In the genomic region with DNA sequence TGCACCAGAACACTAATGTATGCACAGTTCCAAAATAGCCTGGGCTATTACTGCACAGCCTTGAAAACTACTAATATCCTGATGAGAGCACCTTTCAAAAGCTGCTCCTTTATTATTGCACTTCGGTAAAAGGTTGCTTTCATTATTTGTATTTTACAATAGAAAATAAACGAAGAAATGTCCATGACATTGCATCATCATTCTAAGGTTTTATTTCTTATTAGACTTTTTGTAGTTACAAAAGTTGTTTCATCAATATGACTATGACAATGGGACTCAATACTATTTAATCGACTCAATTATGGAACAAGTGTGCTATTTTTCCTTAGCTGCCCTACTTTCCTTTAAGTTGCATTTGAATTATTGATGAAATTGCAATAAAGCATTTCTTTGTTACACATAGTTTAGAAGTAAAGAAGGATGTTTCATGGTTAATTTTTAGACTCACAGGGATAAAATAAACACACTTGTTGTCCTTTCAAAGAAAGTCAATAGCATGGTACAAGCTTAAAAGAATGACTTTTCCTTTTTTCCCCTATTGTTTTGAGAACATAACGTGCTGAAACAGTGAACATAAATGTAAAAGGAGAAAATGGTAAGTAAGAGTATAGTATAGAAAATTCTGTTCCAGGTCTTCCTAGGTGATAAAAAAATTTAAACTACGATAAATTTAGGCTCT, we compare ENCODE assay signal across 15 cellular contexts.
A peak's percentile ranks its signal among the peaks of the same experiment; 100 is the strongest.
DNase-seq lines count a peak whose midpoint lies in the region; ATAC-seq and TF ChIP-seq lines count a peak whose summit lies in the region.
"Had no signal": no experiment of that assay in that cellular context is flagged by ENCODE, and none has a peak within 500 bp of the region (broad histone marks: within the 10 kb centered on the region; RNA-seq: fewer than 3 reads in every experiment).

No MANE protein-coding gene starts in this region.

- H3K9ac ChIP-seq in fibroblast of lung (ENCODE audit: insufficient read depth, low read length) (no peak overlapping the region), liver (ENCODE audit: low read depth in 1 of 2, low read length in 2 of 2) (peak overlapping the region in 1 of 2 donors; percentile 54), smooth muscle cell (ENCODE audit: low read depth) (no peak overlapping the region)

- no peak for TF ChIP-seq RAD21 in liver (IDR thresholded peaks at IDR 0.05)

- 38% methylated on average over 5 of the region's 5 CpGs for WGBS in liver
- WGBS in smooth muscle cell (ENCODE audit: low lambda C conversion rate) = 83% methylated on average over 5 of the region's 5 CpGs

- peak overlapping the region; percentile 56 for H3K4me2 ChIP-seq in fibroblast of lung (ENCODE audit: extremely low read depth, insufficient read depth, low read length)
- peak overlapping the region; percentile 83 for H3K4me2 ChIP-seq in smooth muscle cell

- H3K27me3 ChIP-seq in fibroblast of lung (ENCODE audit: control insufficient read depth, insufficient read depth, low read length) = no peaks in the 10 kb centered on the region
- no peaks in the 10 kb centered on the region for H3K27me3 ChIP-seq in liver (ENCODE audit: control insufficient read depth in 4 of 4, insufficient read depth in 4 of 4, low read length in 3 of 4)
- H3K27me3 ChIP-seq in smooth muscle cell (ENCODE audit: low read depth) = no peaks in the 10 kb centered on the region
- H3K27me3 ChIP-seq in lower lobe of right lung (ENCODE audit: low read depth) = no peaks in the 10 kb centered on the region
- H3K27me3 ChIP-seq: BE2C had no signal

- TF ChIP-seq CTCF in fibroblast of lung (conservative IDR thresholded peaks at IDR 0.05 in 1 of 2, IDR thresholded peaks at IDR 0.05 in 1 of 2; ENCODE audit: low read depth in 1 of 2, low read length in 2 of 2) (no peak), liver (IDR thresholded peaks at IDR 0.05; ENCODE audit: low read depth, low read length, missing input control) (no peak), smooth muscle cell (IDR thresholded peaks at IDR 0.05; ENCODE audit: borderline replicate concordance, insufficient read depth, poor library complexity, severe bottlenecking) (no peak), lower lobe of right lung (IDR thresholded peaks at IDR 0.05) (no peak)

- ATAC-seq in lower lobe of right lung = no peak

- H3F3A ChIP-seq in smooth muscle cell (ENCODE audit: low read depth) = peaks cover 8% of the 10 kb centered on the region

- H3K4me3 ChIP-seq in fibroblast of lung (replicated peaks in 1 of 4; ENCODE audit: control extremely low read depth in 1 of 4, insufficient read depth in 1 of 4, low read depth in 3 of 4, low read length in 4 of 4) = no peak overlapping the region
- no peak overlapping the region for H3K4me3 ChIP-seq in liver (ENCODE audit: low read depth in 1 of 3, low read length in 3 of 3)
- no peak overlapping the region for H3K4me3 ChIP-seq in smooth muscle cell
- no peak overlapping the region for H3K4me3 ChIP-seq in lower lobe of right lung

- H3K79me2 ChIP-seq in fibroblast of lung (ENCODE audit: control insufficient read depth, insufficient read depth, low read length) (peaks cover 42% of the 10 kb centered on the region), smooth muscle cell (ENCODE audit: low read depth) (peaks cover 78% of the 10 kb centered on the region)

- H3K4me1 ChIP-seq in fibroblast of lung (ENCODE audit: control insufficient read depth, extremely low read depth, insufficient read depth, low read length) = peaks cover 18% of the 10 kb centered on the region
- peaks cover 2 to 48% (median 36%) of the 10 kb centered on the region in 4 donors for H3K4me1 ChIP-seq in liver (ENCODE audit: control insufficient read depth in 4 of 4, insufficient read depth in 4 of 4, low read length in 3 of 4)
- peaks cover 37% of the 10 kb centered on the region for H3K4me1 ChIP-seq in smooth muscle cell (ENCODE audit: low read depth)
- H3K4me1 ChIP-seq in lower lobe of right lung = no peaks in the 10 kb centered on the region
- H3K4me1 ChIP-seq: BE2C had no signal

- DNase-seq in fibroblast of lung (ENCODE audit: low read depth in 2 of 2) (no peak), smooth muscle cell (lab: John Stamatoyannopoulos, UW; ENCODE audit: unreplicated experiment) (no peak), DMS53 treated with DMSO at 0.1 percent for 48 hours (lab: John Stamatoyannopoulos, UW; ENCODE audit: unreplicated experiment) (no peak), lower lobe of right lung (no peak), cortex of kidney (lab: John Stamatoyannopoulos, UW) (no peak)
- DNase-seq in activated effector memory CD4-positive, alpha-beta T cell treated with anti-CD3 and anti-CD28 coated beads, Interleukin-2, amount 50 U/mL, for 16 hours = no peak
- DNase-seq: ACHN; BE2C; C1 segment of cervical spinal cord; Caco-2; CD4-positive, alpha-beta T cell; DMS79; GF-D8; H9 had no signal

- no peaks in the 10 kb centered on the region for H3K36me3 ChIP-seq in fibroblast of lung (ENCODE audit: control insufficient read depth, insufficient read depth, low read length)
- no peaks in the 10 kb centered on the region for H3K36me3 ChIP-seq in liver (ENCODE audit: control insufficient read depth in 4 of 4, insufficient read depth in 3 of 4, low read depth in 1 of 4, low read length in 3 of 4)
- H3K36me3 ChIP-seq in smooth muscle cell (ENCODE audit: low read depth) = no peaks in the 10 kb centered on the region
- no peaks in the 10 kb centered on the region for H3K36me3 ChIP-seq in lower lobe of right lung
- H3K36me3 ChIP-seq: BE2C had no signal

- intact Hi-C loops in lower lobe of right lung (cut with DNase I) = no loop called here

- no peak overlapping the region for H3K27ac ChIP-seq in fibroblast of lung (ENCODE audit: insufficient read depth, low read length)
- no peak overlapping the region for H3K27ac ChIP-seq in liver (ENCODE audit: low read depth in 1 of 2, low read length in 2 of 2)
- H3K27ac ChIP-seq in smooth muscle cell (ENCODE audit: low read depth) = peak overlapping the region; percentile 94
- no peak overlapping the region for H3K27ac ChIP-seq in lower lobe of right lung

- H4K20me1 ChIP-seq in fibroblast of lung (ENCODE audit: control insufficient read depth, extremely low read depth, insufficient read depth, low read length) = no peaks in the 10 kb centered on the region
- H4K20me1 ChIP-seq in smooth muscle cell (ENCODE audit: low read depth) = no peaks in the 10 kb centered on the region

- H3K9me3 ChIP-seq in fibroblast of lung (ENCODE audit: control insufficient read depth, insufficient read depth, low read depth, low read length) = no peaks in the 10 kb centered on the region
- H3K9me3 ChIP-seq in liver (ENCODE audit: control insufficient read depth in 4 of 4, low read length in 3 of 4) = no peaks in the 10 kb centered on the region
- no peaks in the 10 kb centered on the region for H3K9me3 ChIP-seq in smooth muscle cell (replicated peaks; ENCODE audit: low read depth)
- H3K9me3 ChIP-seq in lower lobe of right lung = no peaks in the 10 kb centered on the region
- H3K9me3 ChIP-seq: BE2C, Caco-2 had no signal

- H2AFZ ChIP-seq in fibroblast of lung (ENCODE audit: low read length) (no peak overlapping the region), smooth muscle cell (ENCODE audit: low read depth) (no peak overlapping the region)

TF ChIP-seq in liver, 16 proteins besides CTCF, POLR2A, EP300 and RAD21:
- TF ChIP-seq NR2F2 (IDR thresholded peaks at IDR 0.05) (no peak), HNF4A (conservative IDR thresholded peaks at IDR 0.05) (peak; percentile 25 to 44), FOXA1 (IDR thresholded peaks at IDR 0.05) (peak; percentile 36), FOXA2 (IDR thresholded peaks at IDR 0.05) (peak; percentile 87), SP1 (IDR thresholded peaks at IDR 0.05) (no peak), TAF1 (conservative IDR thresholded peaks at IDR 0.05) (no peak), JUND (IDR thresholded peaks at IDR 0.05) (peak in 1 of 2 donors; percentile 21), RXRA (IDR thresholded peaks at IDR 0.05) (peak in 1 of 2 donors; percentile 15)
- TF ChIP-seq, protein P1, sequence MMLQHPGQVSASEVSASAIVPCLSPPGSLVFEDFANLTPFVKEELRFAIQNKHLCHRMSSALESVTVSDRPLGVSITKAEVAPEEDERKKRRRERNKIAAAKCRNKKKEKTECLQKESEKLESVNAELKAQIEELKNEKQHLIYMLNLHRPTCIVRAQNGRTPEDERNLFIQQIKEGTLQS (IDR thresholded peaks at IDR 0.05) = no peak
- TF ChIP-seq, protein P2, sequence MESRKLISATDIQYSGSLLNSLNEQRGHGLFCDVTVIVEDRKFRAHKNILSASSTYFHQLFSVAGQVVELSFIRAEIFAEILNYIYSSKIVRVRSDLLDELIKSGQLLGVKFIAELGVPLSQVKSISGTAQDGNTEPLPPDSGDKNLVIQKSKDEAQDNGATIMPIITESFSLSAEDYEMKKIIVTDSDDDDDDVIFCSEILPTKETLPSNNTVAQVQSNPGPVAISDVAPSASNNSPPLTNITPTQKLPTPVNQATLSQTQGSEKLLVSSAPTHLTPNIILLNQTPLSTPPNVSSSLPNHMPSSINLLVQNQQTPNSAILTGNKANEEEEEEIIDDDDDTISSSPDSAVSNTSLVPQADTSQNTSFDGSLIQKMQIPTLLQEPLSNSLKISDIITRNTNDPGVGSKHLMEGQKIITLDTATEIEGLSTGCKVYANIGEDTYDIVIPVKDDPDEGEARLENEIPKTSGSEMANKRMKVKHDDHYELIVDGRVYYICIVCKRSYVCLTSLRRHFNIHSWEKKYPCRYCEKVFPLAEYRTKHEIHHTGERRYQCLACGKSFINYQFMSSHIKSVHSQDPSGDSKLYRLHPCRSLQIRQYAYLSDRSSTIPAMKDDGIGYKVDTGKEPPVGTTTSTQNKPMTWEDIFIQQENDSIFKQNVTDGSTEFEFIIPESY (IDR thresholded peaks at IDR 0.05) = no peak
- TF ChIP-seq, protein P3, sequence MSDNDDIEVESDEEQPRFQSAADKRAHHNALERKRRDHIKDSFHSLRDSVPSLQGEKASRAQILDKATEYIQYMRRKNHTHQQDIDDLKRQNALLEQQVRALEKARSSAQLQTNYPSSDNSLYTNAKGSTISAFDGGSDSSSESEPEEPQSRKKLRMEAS (IDR thresholded peaks at IDR 0.05) = no peak
